Comparison of ENCODE assay signal across 19 cellular contexts in the genomic region with DNA sequence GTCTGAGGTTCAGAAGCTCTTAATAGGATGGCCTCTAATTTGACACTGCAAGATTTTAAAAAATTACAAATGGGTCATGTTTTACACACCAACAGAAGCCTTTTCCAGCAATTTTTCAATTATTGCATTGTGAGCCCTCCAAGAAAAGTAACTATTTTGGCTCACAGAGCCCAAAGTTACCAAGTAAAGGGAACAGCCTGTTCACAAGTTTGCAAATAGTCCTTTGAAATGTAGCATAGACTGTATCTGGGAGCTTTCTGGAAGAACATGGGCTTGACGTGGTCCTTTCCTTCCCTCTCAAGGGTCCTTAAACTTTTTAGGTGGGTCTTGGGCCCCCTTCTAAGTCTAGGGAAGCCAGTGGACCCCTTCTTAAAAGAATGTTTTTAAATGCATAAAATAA. TPM values are rescaled to one million over a fixed set of nuclear protein-coding genes. Genes with fewer than 3 reads are reported as not detected.
DNase-seq lines count a peak whose midpoint lies in the region; ATAC-seq, FAIRE-seq and TF ChIP-seq lines count a peak whose summit lies in the region.
"Had no signal": no experiment of that assay in that cellular context is flagged by ENCODE, and none has a peak within 500 bp of the region (broad histone marks: within the 10 kb centered on the region; RNA-seq: fewer than 3 reads in every experiment).

No MANE protein-coding gene starts in this region.

- no peak for TF ChIP-seq CTCF in upper lobe of right lung (IDR thresholded peaks at IDR 0.05)

- H3K36me3 ChIP-seq in upper lobe of right lung = no peaks in the 10 kb centered on the region

- H3K4me1 ChIP-seq in upper lobe of right lung = no peaks in the 10 kb centered on the region

- H3K27ac ChIP-seq in upper lobe of right lung (peak overlapping the region; percentile 36), substantia nigra (ENCODE audit: low read depth, low read length, poor library complexity, severe bottlenecking) (no peak overlapping the region)
- H3K27ac ChIP-seq: GM23248 had no signal

- no peak for FAIRE-seq in HTR-8/SVneo (lab: Jason Lieb, UNC)
- FAIRE-seq: A204.1, D721Med, H54 had no signal

- ATAC-seq in Right ventricle myocardium superior (ENCODE audit: poor library complexity) = peak; percentile 30
- no peak for ATAC-seq in left cardiac atrium
- peak; percentile 72 for ATAC-seq in sciatic nerve
- ATAC-seq in upper lobe of right lung = no peak
- ATAC-seq in GM18519 (IDR thresholded peaks at IDR 0.05; ENCODE audit: low FRiP score, unreplicated experiment) = no peak
- ATAC-seq: HCT116 had no signal

- intact Hi-C loops in Right ventricle myocardium superior (cut with DNase I) = no loop called here
- intact Hi-C loops in left cardiac atrium (cut with DNase I) = no loop called here
- intact Hi-C loops in sciatic nerve (cut with DNase I) = no loop called here
- intact Hi-C loops in upper lobe of right lung (cut with DNase I) = no loop called here

- H3K4me3 ChIP-seq in upper lobe of right lung = no peak overlapping the region
- H3K4me3 ChIP-seq: GM23248 had no signal

- H3K9me3 ChIP-seq in upper lobe of right lung = no peaks in the 10 kb centered on the region

- DNase-seq in Right ventricle myocardium superior (no peak), left cardiac atrium (no peak), midbrain (lab: John Stamatoyannopoulos, UW) (peak; percentile 23), sciatic nerve (ENCODE audit: low spot score) (no peak), upper lobe of right lung (no peak), substantia nigra (lab: John Stamatoyannopoulos, UW) (no peak), HTR-8/SVneo (ENCODE audit: insufficient read length, low spot score) (no peak)
- DNase-seq: CD4-positive, alpha-beta memory T cell; COR-L47; DMS153; DND-41; GF-D8; GM23248 had no signal

- H3K27me3 ChIP-seq in upper lobe of right lung = peaks cover 23% of the 10 kb centered on the region

RNA-seq across cellular contexts. Expression of a gene that starts 1.3 kb away (rescaled TPM):
- total RNA-seq in Right ventricle myocardium superior (0.11 TPM), left cardiac atrium (1 to 10 TPM in 1 of 2 donors, under 1 TPM in 1; 0.89 to 1.4 TPM), sciatic nerve (14.4 TPM), upper lobe of right lung (16.8 TPM)
- total RNA-seq: B cell had no signal

RNA-seq across cellular contexts. Expression of a gene that starts 23.5 kb away (rescaled TPM):
- total RNA-seq in Right ventricle myocardium superior (not detected), left cardiac atrium (not detected), sciatic nerve (not detected), upper lobe of right lung (not detected)
- total RNA-seq: B cell; CD4-positive, alpha-beta memory T cell; GM23248 had no signal

RNA-seq across cellular contexts. Expression of a gene that starts 49.4 kb away (rescaled TPM):
- not detected for total RNA-seq in Right ventricle myocardium superior
- not detected for total RNA-seq in left cardiac atrium
- total RNA-seq in sciatic nerve = not detected
- not detected for total RNA-seq in upper lobe of right lung
- total RNA-seq: B cell; CD4-positive, alpha-beta memory T cell; GM23248 had no signal

Comparison
In these comparisons a context has a peak if more than half of its experiments do, and no peak if none do; other contexts are left out.
1. ATAC-seq: peak in Right ventricle myocardium superior (single experiment) and sciatic nerve (single experiment); none in left cardiac atrium (0 of 2), upper lobe of right lung (single experiment) and GM18519 (single experiment).